Comparison of ENCODE assay signal across 13 cellular contexts in the genomic region with DNA sequence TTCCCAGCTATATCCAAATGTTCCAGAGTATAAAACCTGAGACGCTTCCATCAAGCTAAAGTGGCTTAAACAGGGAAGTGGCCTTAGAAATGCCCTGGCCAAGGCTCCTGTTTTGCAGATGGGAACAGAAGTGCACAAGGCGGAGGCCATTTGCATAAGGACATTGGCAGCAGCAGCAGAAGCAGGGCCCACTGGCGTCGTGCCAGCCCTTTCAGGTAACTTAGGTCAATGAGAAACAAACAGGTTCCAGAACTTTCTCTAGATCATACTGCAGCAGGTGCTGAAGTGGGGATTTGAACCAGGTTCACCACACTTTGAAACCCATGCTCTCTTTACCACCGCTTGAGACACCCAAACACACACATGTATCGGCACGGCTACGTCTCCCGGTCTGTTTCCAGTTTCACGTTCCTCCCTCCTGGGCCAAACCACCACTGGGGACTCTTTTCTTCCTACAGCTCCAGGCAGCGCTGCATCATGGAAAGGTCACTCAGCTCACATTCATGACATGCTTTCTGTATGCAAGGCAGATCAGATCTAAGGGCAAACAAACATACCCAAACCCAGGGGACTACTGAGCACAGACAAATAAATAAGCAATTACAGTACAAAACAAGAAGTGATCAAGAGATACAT.
DNase-seq lines count a peak whose midpoint lies in the region; TF ChIP-seq lines count a peak whose summit lies in the region.
"Had no signal": no experiment of that assay in that cellular context is flagged by ENCODE, and none has a peak within 500 bp of the region (broad histone marks: within the 10 kb centered on the region; RNA-seq: fewer than 3 reads in every experiment).

No MANE protein-coding gene starts in this region.

- TF ChIP-seq CTCF in parathyroid adenoma (IDR thresholded peaks at IDR 0.05): no peak

- no peaks in the 10 kb centered on the region for H3K27me3 ChIP-seq in duodenal mucosa (ENCODE audit: control insufficient read depth in 1 of 2, insufficient read depth in 2 of 2, low read length in 2 of 2)
- H3K27me3 ChIP-seq in parathyroid adenoma (ENCODE audit: control insufficient read depth, insufficient read depth, low read length): no peaks in the 10 kb centered on the region
- H3K27me3 ChIP-seq: heart left ventricle had no signal

- H3K27ac ChIP-seq in duodenal mucosa (ENCODE audit: low read depth, low read length) (peak overlapping the region; percentile 36), parathyroid adenoma (peak overlapping the region; percentile 98)
- H3K27ac ChIP-seq: heart left ventricle, SK-N-MC had no signal

- H2AFZ ChIP-seq in parathyroid adenoma: peak overlapping the region; percentile 66

- H3K36me3 ChIP-seq in duodenal mucosa (ENCODE audit: control insufficient read depth in 1 of 2, insufficient read depth in 2 of 2, low read length in 2 of 2) (no peaks in the 10 kb centered on the region), parathyroid adenoma (ENCODE audit: control insufficient read depth, insufficient read depth, low read length) (no peaks in the 10 kb centered on the region)
- H3K36me3 ChIP-seq: heart left ventricle had no signal

- H3K9ac ChIP-seq in duodenal mucosa (ENCODE audit: low read depth in 1 of 2, low read length in 2 of 2) (no peak overlapping the region), parathyroid adenoma (no peak overlapping the region)

- H3K4me3 ChIP-seq in duodenal mucosa (ENCODE audit: low read depth in 1 of 2, low read length in 2 of 2): no peak overlapping the region
- no peak overlapping the region for H3K4me3 ChIP-seq in parathyroid adenoma (ENCODE audit: low read depth, low read length)
- H3K4me3 ChIP-seq: heart left ventricle, SK-N-MC had no signal

- peak; percentile 97 for DNase-seq in DMS79 treated with DMSO at 0.1 percent for 48 hours (lab: John Stamatoyannopoulos, UW)
- DNase-seq in NCI-H2107 (lab: John Stamatoyannopoulos, UW): peak; percentile 65
- DNase-seq in pons (ENCODE audit: low spot score): no peak
- no peak for DNase-seq in activated CD8-positive, alpha-beta memory T cell treated with anti-CD3 and anti-CD28 coated beads for 24 hours
- DNase-seq in SW 1271 (lab: John Stamatoyannopoulos, UW): no peak
- DNase-seq: C1 segment of cervical spinal cord; Karpas-422; stimulated activated CD4-positive, alpha-beta T cell treated with anti-CD3 and anti-CD28 coated beads, Interleukin-4, amount 100 ng/mL, for 4 hours; stimulated activated naive CD8-positive, alpha-beta T cell treated with anti-CD3 and anti-CD28 coated beads, Interleukin-15, amount 100 ng/mL, for 72 hours had no signal

- no peaks in the 10 kb centered on the region for H3K79me2 ChIP-seq in parathyroid adenoma

- H3K4me1 ChIP-seq in duodenal mucosa (ENCODE audit: control insufficient read depth in 1 of 2, insufficient read depth in 2 of 2, low read length in 2 of 2): peaks cover 9 to 18% of the 10 kb centered on the region in 2 donors
- peaks cover 77% of the 10 kb centered on the region for H3K4me1 ChIP-seq in parathyroid adenoma

- H3K4me2 ChIP-seq in parathyroid adenoma (ENCODE audit: low read length): peak overlapping the region; percentile 57

- H3K9me3 ChIP-seq in duodenal mucosa (ENCODE audit: control insufficient read depth in 1 of 2, low read length in 2 of 2): no peaks in the 10 kb centered on the region
- H3K9me3 ChIP-seq in parathyroid adenoma (ENCODE audit: control insufficient read depth, low read length): no peaks in the 10 kb centered on the region
- H3K9me3 ChIP-seq: heart left ventricle had no signal

Comparison
In these comparisons a context has a peak if more than half of its experiments do, and no peak if none do; other contexts are left out.
1. DNase-seq: peak in DMS79 treated with DMSO at 0.1 percent for 48 hours (single experiment) and NCI-H2107 (single experiment); none in pons (single experiment), activated CD8-positive, alpha-beta memory T cell treated with anti-CD3 and anti-CD28 coated beads for 24 hours (single experiment) and SW 1271 (0 of 2).